ENCODE assay signal across 33 cellular contexts in the genomic region with DNA sequence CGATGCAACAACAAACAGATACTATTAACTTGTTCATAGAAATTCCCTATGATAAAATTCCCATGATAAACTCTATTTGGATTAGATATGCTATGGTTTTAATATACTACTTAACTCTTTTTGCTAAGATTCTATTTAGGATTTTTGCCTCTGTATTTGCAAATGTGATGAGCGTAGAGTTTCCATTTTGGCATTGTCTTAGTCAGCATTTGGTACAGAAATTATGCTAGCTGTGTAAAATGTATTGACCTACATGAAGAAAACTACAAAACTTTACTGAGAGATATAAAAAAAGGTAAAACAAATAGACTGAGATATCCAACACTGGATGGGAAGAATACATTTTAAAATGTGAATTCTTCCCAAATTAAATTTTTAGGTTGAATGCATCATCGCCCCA.
"Had no signal": no experiment of that assay in that cellular context is flagged by ENCODE, and none has a peak within 500 bp of the region (broad histone marks: within the 10 kb centered on the region; RNA-seq: fewer than 3 reads in every experiment).

No MANE protein-coding gene starts in this region.

- ATAC-seq: activated CD4-positive, alpha-beta T cell treated with anti-CD3 and anti-CD28 coated beads for 36 hours; activated CD4-positive, CD25-positive, alpha-beta regulatory T cell treated with anti-CD3 and anti-CD28 coated beads, Interleukin-2, amount 50 U/mL, for 24 hours; activated CD8-positive, alpha-beta memory T cell treated with anti-CD3 and anti-CD28 coated beads, Interleukin-2, amount 10 ng/mL, durations not matched to agents 7 days and 5 days; activated CD8-positive, alpha-beta T cell treated with anti-CD3 and anti-CD28 coated beads for 36 hours; activated CD8-positive, alpha-beta T cell treated with anti-CD3 and anti-CD28 coated beads, Interleukin-2, amount 10 ng/mL, durations not matched to agents 7 days and 5 days; T-cell; T-helper 17 cell; WTC11 had no signal

- H3K36me3 ChIP-seq: WERI-Rb-1 had no signal

- H3K27ac ChIP-seq: VCaP, WERI-Rb-1 had no signal

- FAIRE-seq: TTC549 had no signal

- DNase-seq: activated B cell treated with CpG ODN at 0.5 μM for 24 hours; activated CD4-positive, alpha-beta memory T cell treated with anti-CD3 and anti-CD28 coated beads for 36 hours; activated CD4-positive, alpha-beta memory T cell treated with anti-CD3 and anti-CD28 coated beads, Interleukin-2, amount 10 ng/mL, durations not matched to agents 7 days and 5 days; activated CD4-positive, alpha-beta T cell treated with anti-CD3 and anti-CD28 coated beads for 1 hour; activated CD4-positive, alpha-beta T cell treated with anti-CD3 and anti-CD28 coated beads for 36 hours; activated CD4-positive, alpha-beta T cell treated with anti-CD3 and anti-CD28 coated beads for 4 hours; activated CD4-positive, alpha-beta T cell treated with anti-CD3 and anti-CD28 coated beads for 48 hours; activated CD4-positive, alpha-beta T cell treated with anti-CD3 and anti-CD28 coated beads, Interleukin-2, amount 10 ng/mL, durations not matched to agents 24 days and 14 days; activated CD4-positive, alpha-beta T cell treated with anti-CD3 and anti-CD28 coated beads, Interleukin-2, amount 10 ng/mL, durations not matched to agents 7 days and 5 days; activated CD4-positive, alpha-beta T cell treated with anti-CD3 and anti-CD28 coated beads, Interleukin-2, amount 50 U/mL, for 1 hour; activated CD4-positive, alpha-beta T cell treated with anti-CD3 and anti-CD28 coated beads, Interleukin-2, amount 50 U/mL, for 4 hours; activated CD4-positive, alpha-beta T cell treated with anti-CD3 and anti-CD28 coated beads, Interleukin-2, amount 50 U/mL, for 48 hours; activated CD4-positive, CD25-positive, alpha-beta regulatory T cell; activated CD4-positive, CD25-positive, alpha-beta regulatory T cell treated with anti-CD3 and anti-CD28 coated beads, Interleukin-2, amount 50 U/mL, for 72 hours; activated CD8-positive, alpha-beta memory T cell treated with anti-CD3 and anti-CD28 coated beads for 24 hours; activated CD8-positive, alpha-beta memory T cell treated with anti-CD3 and anti-CD28 coated beads, Interleukin-2, amount 10 ng/mL, durations not matched to agents 7 days and 5 days; activated CD8-positive, alpha-beta memory T cell treated with anti-CD3 and anti-CD28 coated beads, Interleukin-2, amount 50 U/mL, for 4 hours; activated CD8-positive, alpha-beta memory T cell treated with anti-CD3 and anti-CD28 coated beads, Interleukin-2, amount 50 U/mL, for 48 hours; activated CD8-positive, alpha-beta T cell treated with anti-CD3 and anti-CD28 coated beads for 36 hours; activated CD8-positive, alpha-beta T cell treated with anti-CD3 and anti-CD28 coated beads, Interleukin-2, amount 10 ng/mL, durations not matched to agents 7 days and 5 days; activated T-cell treated with anti-CD3 and anti-CD28 coated beads for 4 hours; activated T-cell treated with anti-CD3 and anti-CD28 coated beads, Interleukin-2, amount 50 U/mL, for 1 hour; T-cell; T-helper 1 cell; T-helper 17 cell; T-helper 2 cell; T-helper 9 cell; T1000; WERI-Rb-1 had no signal
